Comparison of ENCODE assay signal across 14 cellular contexts in the genomic region with DNA sequence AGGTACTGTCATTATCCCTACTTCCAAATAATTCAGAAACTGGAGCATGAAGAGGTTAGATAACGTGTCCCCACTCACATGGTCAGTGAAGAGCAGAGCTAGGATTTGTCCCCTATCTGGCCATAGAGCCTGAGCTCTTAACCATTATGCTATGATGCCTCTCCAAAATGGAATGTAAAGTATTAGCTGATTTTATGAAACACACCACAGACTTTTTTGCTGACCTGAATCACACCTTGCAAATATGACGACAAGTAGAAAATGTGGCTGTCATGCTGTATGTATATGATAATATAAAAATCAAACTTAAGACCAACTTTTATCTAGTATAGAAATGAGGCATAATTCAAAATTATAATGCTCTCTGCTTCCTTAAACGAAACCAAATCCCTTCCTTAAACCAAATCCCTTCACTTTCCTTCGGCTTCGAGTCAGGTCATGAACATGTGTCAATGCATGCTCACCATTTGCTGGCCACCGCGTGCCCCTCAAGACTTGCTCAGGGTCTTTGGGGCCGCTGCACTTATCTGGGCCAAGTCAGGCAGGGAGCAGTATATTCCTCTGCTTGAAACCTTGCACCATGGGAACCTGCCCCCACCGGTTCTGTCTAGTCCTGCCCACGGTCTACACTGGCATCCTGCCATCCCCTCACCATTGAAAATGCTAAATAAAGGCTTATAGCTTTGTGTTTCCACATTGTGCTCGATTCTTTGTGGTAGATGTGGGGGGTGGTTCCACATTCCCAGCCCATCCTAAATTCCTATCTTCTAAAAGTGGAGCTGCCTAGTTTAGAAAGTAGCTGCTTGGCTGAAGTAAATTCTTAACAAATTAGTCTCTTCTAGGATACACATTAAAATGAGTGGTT. TPM values are rescaled to one million over a fixed set of nuclear protein-coding genes. Genes with fewer than 3 reads are reported as not detected.
DNase-seq lines count a peak whose midpoint lies in the region; ATAC-seq, FAIRE-seq and TF ChIP-seq lines count a peak whose summit lies in the region.
"Had no signal": no experiment of that assay in that cellular context is flagged by ENCODE, and none has a peak within 500 bp of the region (broad histone marks: within the 10 kb centered on the region; RNA-seq: fewer than 3 reads in every experiment).

No MANE protein-coding gene starts in this region.

- H3K27ac ChIP-seq in A549 (no peak overlapping the region), OCI-LY3 (ENCODE audit: low read length) (no peak overlapping the region)
- H3K27ac ChIP-seq: C4-2B had no signal

- H3K9me3 Mint-ChIP-seq in activated naive CD4-positive, alpha-beta T cell treated with anti-CD3 and anti-CD28 coated beads for 36 hours, result no peaks in the 10 kb centered on the region
- H3K9me3 Mint-ChIP-seq: activated naive CD4-positive, alpha-beta T cell treated with anti-CD3 and anti-CD28 coated beads, Interleukin-2, amount 50 U/mL, for 72 hours; stimulated activated memory B cell treated with anti-CD40 and anti-IgM and Interleukin-4, amounts not matched to agents 10 μg/mL and 1 μg/mL and 100 μg/mL, for 72 hours had no signal

- no peak overlapping the region for H2AFZ ChIP-seq in OCI-LY3 (ENCODE audit: low read depth, low read length)

- ATAC-seq in A549, result no peak
- ATAC-seq in left ventricle myocardium superior, result no peak
- ATAC-seq: activated naive CD4-positive, alpha-beta T cell treated with anti-CD3 and anti-CD28 coated beads, Interleukin-2, amount 50 U/mL, for 72 hours; stimulated activated memory B cell treated with anti-CD40 and anti-IgM and Interleukin-4, amounts not matched to agents 10 μg/mL and 1 μg/mL and 100 μg/mL, for 72 hours had no signal

- TF ChIP-seq POLR2A in A549 (IDR thresholded peaks at IDR 0.05; ENCODE audit: low read length), result no peak

- H3K27me3 Mint-ChIP-seq in activated naive CD4-positive, alpha-beta T cell treated with anti-CD3 and anti-CD28 coated beads for 36 hours (ENCODE audit: low read depth), result peaks cover 16% of the 10 kb centered on the region
- H3K27me3 Mint-ChIP-seq: stimulated activated memory B cell treated with anti-CD40 and anti-IgM and Interleukin-4, amounts not matched to agents 10 μg/mL and 1 μg/mL and 100 μg/mL, for 72 hours had no signal

- TF ChIP-seq CTCF in A549 (IDR thresholded peaks at IDR 0.05) (no peak), OCI-LY3 (IDR thresholded peaks at IDR 0.05; ENCODE audit: low read depth, low read length) (no peak)

- H3K4me3 ChIP-seq in A549 (no peak overlapping the region), OCI-LY3 (ENCODE audit: low read length) (no peak overlapping the region)

- H3K4me1 ChIP-seq in A549, result peaks cover 12% of the 10 kb centered on the region; the same call in 2 of the 3 replicates
- H3K4me1 ChIP-seq in OCI-LY3 (ENCODE audit: low read length), result peaks cover 22% of the 10 kb centered on the region

- TF ChIP-seq RAD21 in A549 (conservative IDR thresholded peaks at IDR 0.05 in 1 of 2, IDR thresholded peaks at IDR 0.05 in 1 of 2), result no peak

- intact Hi-C loops in left ventricle myocardium superior (cut with micrococcal nuclease), result no loop called here
- intact Hi-C loops in activated naive CD4-positive, alpha-beta T cell treated with anti-CD3 and anti-CD28 coated beads for 36 hours (cut with micrococcal nuclease), result no loop called here

- no peaks in the 10 kb centered on the region for H3K36me3 ChIP-seq in OCI-LY3 (replicated peaks; ENCODE audit: low read depth, low read length)

- 48% methylated on average over 11 of the region's 11 CpGs for WGBS in A549 (ENCODE audit: missing lambda C conversion rate)

- H3K4me1 Mint-ChIP-seq in activated naive CD4-positive, alpha-beta T cell treated with anti-CD3 and anti-CD28 coated beads for 36 hours (ENCODE audit: low read depth), result peaks cover 18% of the 10 kb centered on the region

- TF ChIP-seq EP300 in A549 (IDR thresholded peaks at IDR 0.05), result no peak

- H3K36me3 Mint-ChIP-seq in activated naive CD4-positive, alpha-beta T cell treated with anti-CD3 and anti-CD28 coated beads for 36 hours (ENCODE audit: low read depth), result peaks cover 22% of the 10 kb centered on the region
- H3K36me3 Mint-ChIP-seq: stimulated activated memory B cell treated with anti-CD40 and anti-IgM and Interleukin-4, amounts not matched to agents 10 μg/mL and 1 μg/mL and 100 μg/mL, for 72 hours had no signal

- DNase-seq in A549 (ENCODE audit: low read depth in 1 of 2, low spot score in 1 of 2) (no peak), EH (ENCODE audit: low read depth) (peak; percentile 83), glomerular visceral epithelial cell (ENCODE audit: extremely low spot score) (peak; percentile 37), GM19240 (ENCODE audit: insufficient read length, low spot score) (no peak), left ventricle myocardium superior (no peak)
- no peak for DNase-seq in stimulated activated CD4-positive, alpha-beta T cell treated with anti-CD3 and anti-CD28 coated beads, Interleukin-4, amount 100 ng/mL, for 4 hours
- DNase-seq in activated naive CD4-positive, alpha-beta T cell treated with anti-CD3 and anti-CD28 coated beads for 36 hours, result no peak
- DNase-seq: activated CD4-positive, alpha-beta T cell treated with anti-CD3 and anti-CD28 coated beads, Interleukin-2, amount 50 U/mL, for 48 hours; cortex of kidney; kidney had no signal

- no peaks in the 10 kb centered on the region for H3K79me2 ChIP-seq in OCI-LY3 (ENCODE audit: low read length)

- no peak overlapping the region for H3K9ac ChIP-seq in OCI-LY3 (ENCODE audit: low read length)

- no peaks in the 10 kb centered on the region for H4K20me1 ChIP-seq in OCI-LY3 (ENCODE audit: insufficient read depth, low read length)

- H3K4me3 Mint-ChIP-seq in activated naive CD4-positive, alpha-beta T cell treated with anti-CD3 and anti-CD28 coated beads for 36 hours, result no peak overlapping the region
- H3K4me3 Mint-ChIP-seq: stimulated activated memory B cell treated with anti-CD40 and anti-IgM and Interleukin-4, amounts not matched to agents 10 μg/mL and 1 μg/mL and 100 μg/mL, for 72 hours had no signal

- H3K9me3 ChIP-seq in A549 (no peaks in the 10 kb centered on the region), OCI-LY3 (ENCODE audit: insufficient read depth, low read length) (no peaks in the 10 kb centered on the region)

- no peak overlapping the region for H3K27ac Mint-ChIP-seq in activated naive CD4-positive, alpha-beta T cell treated with anti-CD3 and anti-CD28 coated beads for 36 hours
- H3K27ac Mint-ChIP-seq: stimulated activated memory B cell treated with anti-CD40 and anti-IgM and Interleukin-4, amounts not matched to agents 10 μg/mL and 1 μg/mL and 100 μg/mL, for 72 hours had no signal

- peaks cover 30% of the 10 kb centered on the region for H3K27me3 ChIP-seq in OCI-LY3 (ENCODE audit: low read depth, low read length)

- FAIRE-seq in A549 (lab: Jason Lieb, UNC), result no peak
- FAIRE-seq: kidney had no signal

- H3K4me2 ChIP-seq in A549 (no peak overlapping the region), OCI-LY3 (ENCODE audit: low read length) (peak overlapping the region; percentile 92; the same call in 1 of the 2 replicates)

- POLR2A ChIA-PET in A549 (lab: Yijun Ruan, JAX), result no interaction called here

- CTCF ChIA-PET in A549 (lab: Yijun Ruan, JAX), result interaction anchor here (0.9 to 53.3 kb wide), 5 partner anchors 20 to 297 kb away, joined by 3 to 1139 read pairs (median 33); partner anchors contain the start of gene RBBP5
- CTCF ChIA-PET in activated naive CD4-positive, alpha-beta T cell treated with anti-CD3 and anti-CD28 coated beads for 36 hours (lab: Charles Lee), result interaction anchor here (0.5 to 0.7 kb wide), 3 partner anchors 28 to 1381 kb away, joined by 3 to 5 read pairs (median 4); no protein-coding TSS in a partner anchor

TF ChIP-seq in A549, 52 proteins besides CTCF, POLR2A, EP300 and RAD21:
- TF ChIP-seq MAFK (IDR thresholded peaks at IDR 0.05; ENCODE audit: partially characterized antibody) (peak; percentile 39), HOXB5 (CRISPR knock-in tag; IDR thresholded peaks at IDR 0.05) (no peak)

RNA-seq across cellular contexts. Expression of gene TMCC2, which starts 1.6 kb away (rescaled TPM):
- polyA plus RNA-seq in A549 (2011; rRNA removed), result 1.6 and 1.7 TPM in 2 replicates
- 3.3 and 3.8 TPM in 2 replicates for polyA plus RNA-seq in A549 (2012; cell fraction: cytosol; rRNA removed)
- 4.6 and 5.4 TPM in 2 replicates for polyA plus RNA-seq in A549 (2012; cell fraction: nucleus; rRNA removed)
- 2.9 to 3.7 TPM (median 3.2 TPM) in 3 replicates for polyA plus RNA-seq in A549 (2017; fragmentation: RNase III; extraction: RNeasy Plus Mini Kit Qiagen cat#74134 plus additional on column Dnase treatment)
- 2.6 and 3.4 TPM in 2 replicates for polyA minus RNA-seq in A549 (2011; rRNA and poly(A)+ RNA removed)
- 1.3 TPM for total RNA-seq in left ventricle myocardium superior
- 10 to 100 TPM; 42.5 to 44.8 TPM for total RNA-seq in activated naive CD4-positive, alpha-beta T cell treated with anti-CD3 and anti-CD28 coated beads for 36 hours

RNA-seq across cellular contexts. Expression of gene DSTYK, which starts 14.6 kb away (rescaled TPM):
- polyA plus RNA-seq in A549 (2011; rRNA removed) (8.5 and 9.0 TPM in 2 replicates), A549 (2017; fragmentation: RNase III; extraction: RNeasy Plus Mini Kit Qiagen cat#74134 plus additional on column Dnase treatment) (8.5 to 8.7 TPM (median 8.6 TPM) in 3 replicates)
- polyA plus RNA-seq in A549 (2012; cell fraction: cytosol; rRNA removed), result 2.5 and 3.1 TPM in 2 replicates
- polyA plus RNA-seq in A549 (2012; cell fraction: nucleus; rRNA removed), result 1.6 and 2.0 TPM in 2 replicates
- 10.2 and 10.9 TPM in 2 replicates for polyA minus RNA-seq in A549 (2011; rRNA and poly(A)+ RNA removed)
- 6.1 TPM for total RNA-seq in left ventricle myocardium superior
- 10 to 100 TPM; 10.9 to 11.5 TPM for total RNA-seq in activated naive CD4-positive, alpha-beta T cell treated with anti-CD3 and anti-CD28 coated beads for 36 hours

Comparison
In these comparisons a context has a peak if more than half of its experiments do, and no peak if none do; other contexts are left out.
1. DNase-seq: peak in EH (single experiment) and glomerular visceral epithelial cell (single experiment); none in A549 (0 of 2), GM19240 (single experiment), stimulated activated CD4-positive, alpha-beta T cell treated with anti-CD3 and anti-CD28 coated beads, Interleukin-4, amount 100 ng/mL, for 4 hours (0 of 2), left ventricle myocardium superior (single experiment) and activated naive CD4-positive, alpha-beta T cell treated with anti-CD3 and anti-CD28 coated beads for 36 hours (single experiment).
2. RNA of gene TMCC2, which starts 1.6 kb away (total RNA-seq): 42.5 to 44.8 TPM in activated naive CD4-positive, alpha-beta T cell treated with anti-CD3 and anti-CD28 coated beads for 36 hours; 1.3 TPM in left ventricle myocardium superior (single experiment); every median in the first group is over 10 times any median in the second.